ENCODE assay signal across 1 cellular context in genomic region chr20:8627386-8628030, GRCh38.
TF ChIP-seq lines count a peak whose summit lies in the region.

No MANE protein-coding gene starts in this region.

TF ChIP-seq in SK-N-SH, 30 proteins besides CTCF, POLR2A, EP300 and RAD21 (continued from another document):
- no peak for TF ChIP-seq MEF2A (IDR thresholded peaks at IDR 0.05; ENCODE audit: borderline replicate concordance, low read depth)
